ENCODE assay signal across 9 cellular contexts in genomic region chr20:5073154-5074049, GRCh38. TPM values are rescaled to one million over a fixed set of nuclear protein-coding genes. Genes with fewer than 3 reads are reported as not detected.
DNase-seq lines count a peak whose midpoint lies in the region; ATAC-seq and TF ChIP-seq lines count a peak whose summit lies in the region.
"Had no signal": no experiment of that assay in that cellular context is flagged by ENCODE, and none has a peak within 500 bp of the region (broad histone marks: within the 10 kb centered on the region; RNA-seq: fewer than 3 reads in every experiment).

No MANE protein-coding gene starts in this region.

- intact Hi-C loops in left ventricle myocardium inferior (cut with micrococcal nuclease) (no loop called here), sigmoid colon (cut with DNase I) (no loop called here)

- POLR2A ChIA-PET in BJ (lab: Charles Lee): no interaction called here

- ATAC-seq in activated T-helper 17 cell treated with anti-CD3 and anti-CD28 coated beads, Interleukin-2, amount 50 U/mL, for 72 hours (replicated peaks): no peak
- ATAC-seq in GM18909 (IDR thresholded peaks at IDR 0.05; ENCODE audit: poor library complexity, unreplicated experiment): no peak
- ATAC-seq in activated T-cell treated with anti-CD3 and anti-CD28 coated beads, Interleukin-2, amount 50 U/mL, for 4 hours: no peak

- H3K27me3 Mint-ChIP-seq in IgD-negative memory B cell: no peaks in the 10 kb centered on the region
- no peaks in the 10 kb centered on the region for H3K27me3 Mint-ChIP-seq in activated T-helper 17 cell treated with anti-CD3 and anti-CD28 coated beads, Interleukin-2, amount 50 U/mL, for 72 hours
- no peaks in the 10 kb centered on the region for H3K27me3 Mint-ChIP-seq in activated T-cell treated with anti-CD3 and anti-CD28 coated beads, Interleukin-2, amount 50 U/mL, for 4 hours (ENCODE audit: low read depth)

- H3K9me3 ChIP-seq in left ventricle myocardium inferior (replicated peaks) (no peaks in the 10 kb centered on the region), sigmoid colon (no peaks in the 10 kb centered on the region)
- H3K9me3 ChIP-seq: HAP-1 had no signal

- H3K9me3 Mint-ChIP-seq in IgD-negative memory B cell: no peaks in the 10 kb centered on the region
- no peaks in the 10 kb centered on the region for H3K9me3 Mint-ChIP-seq in activated T-helper 17 cell treated with anti-CD3 and anti-CD28 coated beads, Interleukin-2, amount 50 U/mL, for 72 hours
- H3K9me3 Mint-ChIP-seq in activated T-cell treated with anti-CD3 and anti-CD28 coated beads, Interleukin-2, amount 50 U/mL, for 4 hours: no peaks in the 10 kb centered on the region

- H3K4me3 ChIP-seq in BJ (ENCODE audit: low read depth, low read length): no peak overlapping the region
- H3K4me3 ChIP-seq in left ventricle myocardium inferior: no peak overlapping the region
- no peak overlapping the region for H3K4me3 ChIP-seq in sigmoid colon
- H3K4me3 ChIP-seq: HAP-1 had no signal

- H3K36me3 Mint-ChIP-seq in IgD-negative memory B cell: peaks cover 3% of the 10 kb centered on the region
- no peaks in the 10 kb centered on the region for H3K36me3 Mint-ChIP-seq in activated T-helper 17 cell treated with anti-CD3 and anti-CD28 coated beads, Interleukin-2, amount 50 U/mL, for 72 hours (ENCODE audit: low read depth)
- H3K36me3 Mint-ChIP-seq in activated T-cell treated with anti-CD3 and anti-CD28 coated beads, Interleukin-2, amount 50 U/mL, for 4 hours (ENCODE audit: insufficient read depth): no peaks in the 10 kb centered on the region

- peak; percentile 23 for DNase-seq in BJ (ENCODE audit: low read depth)
- DNase-seq in left ventricle myocardium inferior: peak; percentile 88
- peak; percentile 91 for DNase-seq in sigmoid colon
- DNase-seq in activated gamma-delta T cell (lab: John Stamatoyannopoulos, UW): no peak
- no peak for DNase-seq in activated T-cell treated with anti-CD3 and anti-CD28 coated beads, Interleukin-2, amount 50 U/mL, for 4 hours

- no peak for TF ChIP-seq CTCF in BJ (IDR thresholded peaks at IDR 0.05; ENCODE audit: insufficient read depth, low read depth, low read length)
- no peak for TF ChIP-seq CTCF in left ventricle myocardium inferior (IDR thresholded peaks at IDR 0.05; ENCODE audit: borderline replicate concordance)
- no peak for TF ChIP-seq CTCF in sigmoid colon (IDR thresholded peaks at IDR 0.05)

- peak overlapping the region; percentile 68 for H3K27ac ChIP-seq in left ventricle myocardium inferior (replicated peaks)
- H3K27ac ChIP-seq in sigmoid colon: peak overlapping the region; percentile 33 to 62 (median 51)

- H3K4me1 ChIP-seq in left ventricle myocardium inferior: peaks cover 20% of the 10 kb centered on the region
- H3K4me1 ChIP-seq in sigmoid colon: peaks cover 0 to 19% (median 14%) of the 10 kb centered on the region in 4 donors

- no peak for TF ChIP-seq POLR2A in sigmoid colon (IDR thresholded peaks at IDR 0.05)

- peaks cover 16 to 20% (median 18%) of the 10 kb centered on the region in 3 donors for H3K4me1 Mint-ChIP-seq in IgD-negative memory B cell
- peaks cover 9% of the 10 kb centered on the region for H3K4me1 Mint-ChIP-seq in activated T-helper 17 cell treated with anti-CD3 and anti-CD28 coated beads, Interleukin-2, amount 50 U/mL, for 72 hours
- peaks cover 12% of the 10 kb centered on the region for H3K4me1 Mint-ChIP-seq in activated T-cell treated with anti-CD3 and anti-CD28 coated beads, Interleukin-2, amount 50 U/mL, for 4 hours (ENCODE audit: low read depth)

- CTCF ChIA-PET in BJ (lab: Yijun Ruan, JAX): interaction anchor here (0.8 to 1.5 kb wide), 6 partner anchors 12 to 314 kb away, joined by 3 to 5 read pairs (median 3); no protein-coding TSS in a partner anchor

- peak overlapping the region; percentile 60 to 81 (median 78) for H3K27ac Mint-ChIP-seq in IgD-negative memory B cell
- H3K27ac Mint-ChIP-seq in activated T-helper 17 cell treated with anti-CD3 and anti-CD28 coated beads, Interleukin-2, amount 50 U/mL, for 72 hours: peak overlapping the region; percentile 56

- H3K36me3 ChIP-seq in BJ (ENCODE audit: control insufficient read depth, insufficient read depth, low read length) (no peaks in the 10 kb centered on the region), left ventricle myocardium inferior (no peaks in the 10 kb centered on the region), sigmoid colon (no peaks in the 10 kb centered on the region)
- H3K36me3 ChIP-seq: HAP-1 had no signal

- TF ChIP-seq EP300 in sigmoid colon (IDR thresholded peaks at IDR 0.05): no peak

- no peak overlapping the region for H3K4me3 Mint-ChIP-seq in IgD-negative memory B cell
- H3K4me3 Mint-ChIP-seq in activated T-helper 17 cell treated with anti-CD3 and anti-CD28 coated beads, Interleukin-2, amount 50 U/mL, for 72 hours: no peak overlapping the region
- H3K4me3 Mint-ChIP-seq in activated T-cell treated with anti-CD3 and anti-CD28 coated beads, Interleukin-2, amount 50 U/mL, for 4 hours: no peak overlapping the region

- 31 to 73% methylated on average over 7 of the region's 7 CpGs for WGBS in sigmoid colon, 2 donors

- H3K27me3 ChIP-seq in BJ (ENCODE audit: control insufficient read depth, insufficient read depth, low read length) (no peaks in the 10 kb centered on the region), left ventricle myocardium inferior (ENCODE audit: low read depth) (no peaks in the 10 kb centered on the region), sigmoid colon (no peaks in the 10 kb centered on the region)

RNA-seq across cellular contexts. Expression of gene TMEM230, which starts 39.5 kb away (rescaled TPM):
- 222 and 230 TPM in 2 replicates for polyA plus RNA-seq in BJ (2011; rRNA removed)
- polyA minus RNA-seq in BJ (2011; rRNA and poly(A)+ RNA removed): 41.5 and 67.4 TPM in 2 replicates
- 183 TPM for polyA plus RNA-seq in IgD-negative memory B cell
- 10 to 100 TPM; 50.6 to 64.2 TPM for total RNA-seq in activated T-helper 17 cell treated with anti-CD3 and anti-CD28 coated beads, Interleukin-2, amount 50 U/mL, for 72 hours
- total RNA-seq in left ventricle myocardium inferior: 83.0 TPM
- total RNA-seq in sigmoid colon: 100 to 1,000 TPM in 1 of 4 donors, 10 to 100 TPM in 3; 79.3 to 116 (median 94.0) TPM
- polyA plus RNA-seq in sigmoid colon: 100 to 1,000 TPM in 2 of 3 donors, 10 to 100 TPM in 1; 68.7 to 145 (median 119) TPM
- total RNA-seq in activated T-cell treated with anti-CD3 and anti-CD28 coated beads, Interleukin-2, amount 50 U/mL, for 4 hours: 10 to 100 TPM; 54.0 to 63.6 (median 59.7) TPM

RNA-seq across cellular contexts. Expression of gene PCNA, which starts 46.4 kb away (rescaled TPM):
- 78.2 and 94.6 TPM in 2 replicates for polyA plus RNA-seq in BJ (2011; rRNA removed)
- polyA minus RNA-seq in BJ (2011; rRNA and poly(A)+ RNA removed): 70.6 and 106 TPM in 2 replicates
- polyA plus RNA-seq in IgD-negative memory B cell: 42.1 TPM
- total RNA-seq in activated T-helper 17 cell treated with anti-CD3 and anti-CD28 coated beads, Interleukin-2, amount 50 U/mL, for 72 hours: 100 to 1,000 TPM; 346 to 572 TPM
- 28.0 TPM for total RNA-seq in left ventricle myocardium inferior
- total RNA-seq in sigmoid colon: 10 to 100 TPM; 24.6 to 54.8 (median 40.0) TPM
- 100 to 1,000 TPM in 2 of 3 donors, 10 to 100 TPM in 1; 69.7 to 145 (median 137) TPM for polyA plus RNA-seq in sigmoid colon
- 100 to 1,000 TPM; 368 to 469 (median 411) TPM for total RNA-seq in activated T-cell treated with anti-CD3 and anti-CD28 coated beads, Interleukin-2, amount 50 U/mL, for 4 hours

RNA-seq across cellular contexts. Expression of gene CDS2, which starts 53.4 kb away (rescaled TPM):
- polyA plus RNA-seq in BJ (2011; rRNA removed) (25.2 and 46.3 TPM in 2 replicates), IgD-negative memory B cell (42.3 TPM), sigmoid colon (10 to 100 TPM in 1 of 3 donors, 1 to 10 TPM in 2; 1.8 to 15.7 (median 6.7) TPM)
- 30.7 and 40.4 TPM in 2 replicates for polyA minus RNA-seq in BJ (2011; rRNA and poly(A)+ RNA removed)
- total RNA-seq in activated T-helper 17 cell treated with anti-CD3 and anti-CD28 coated beads, Interleukin-2, amount 50 U/mL, for 72 hours: 10 to 100 TPM; 53.8 to 70.5 TPM
- total RNA-seq in left ventricle myocardium inferior (79.0 TPM), sigmoid colon (10 to 100 TPM; 30.0 to 49.0 (median 36.8) TPM)
- total RNA-seq in activated T-cell treated with anti-CD3 and anti-CD28 coated beads, Interleukin-2, amount 50 U/mL, for 4 hours: 10 to 100 TPM; 31.3 to 37.6 (median 35.3) TPM

Comparison
In these comparisons a context has a peak if more than half of its experiments do, and no peak if none do; other contexts are left out.
1. DNase-seq: peak in BJ (single experiment), left ventricle myocardium inferior (single experiment) and sigmoid colon (single experiment); none in activated gamma-delta T cell (single experiment) and activated T-cell treated with anti-CD3 and anti-CD28 coated beads, Interleukin-2, amount 50 U/mL, for 4 hours (single experiment).
2. RNA of gene PCNA, which starts 46.4 kb away (total RNA-seq): 346 to 572 TPM in activated T-helper 17 cell treated with anti-CD3 and anti-CD28 coated beads, Interleukin-2, amount 50 U/mL, for 72 hours and 368 to 469 TPM in activated T-cell treated with anti-CD3 and anti-CD28 coated beads, Interleukin-2, amount 50 U/mL, for 4 hours; 24.6 to 54.8 TPM in sigmoid colon and 28.0 TPM in left ventricle myocardium inferior (single experiment); every median in the first group is over 4 times any median in the second.